Comparison of ENCODE assay signal across 18 cellular contexts in genomic region chr22:47784367-47784983, GRCh38.
DNase-seq lines count a peak whose midpoint lies in the region; ATAC-seq and TF ChIP-seq lines count a peak whose summit lies in the region.
"Had no signal": no experiment of that assay in that cellular context is flagged by ENCODE, and none has a peak within 500 bp of the region (broad histone marks: within the 10 kb centered on the region; RNA-seq: fewer than 3 reads in every experiment).

No MANE protein-coding gene starts in this region.

- H3K27ac Mint-ChIP-seq in CD14-positive monocyte (no peak overlapping the region), type B pancreatic cell (no peak overlapping the region)
- H3K27ac Mint-ChIP-seq in activated naive CD4-positive, alpha-beta T cell treated with anti-CD3 and anti-CD28 coated beads for 36 hours, result no peak overlapping the region
- H3K27ac Mint-ChIP-seq: CD4-positive, alpha-beta memory T cell had no signal

- TF ChIP-seq CTCF in CD14-positive monocyte (IDR thresholded peaks at IDR 0.05), result no peak
- no peak for TF ChIP-seq CTCF in coronary artery (IDR thresholded peaks at IDR 0.05)
- no peak for TF ChIP-seq CTCF in esophagus muscularis mucosa (IDR thresholded peaks at IDR 0.05)
- no peak for TF ChIP-seq CTCF in type B pancreatic cell (conservative IDR thresholded peaks at IDR 0.05)
- no peak for TF ChIP-seq CTCF in right lobe of liver (IDR thresholded peaks at IDR 0.05)

- no peak for TF ChIP-seq EP300 in esophagus muscularis mucosa (IDR thresholded peaks at IDR 0.05)

- H3K9me3 ChIP-seq in esophagus muscularis mucosa, result peaks cover 0 to 19% (median 14%) of the 10 kb centered on the region in 4 donors
- H3K9me3 ChIP-seq in right lobe of liver, result no peaks in the 10 kb centered on the region
- H3K9me3 ChIP-seq: HAP-1 had no signal

- H3K36me3 Mint-ChIP-seq in CD14-positive monocyte (no peaks in the 10 kb centered on the region), type B pancreatic cell (no peaks in the 10 kb centered on the region)
- H3K36me3 Mint-ChIP-seq in activated naive CD4-positive, alpha-beta T cell treated with anti-CD3 and anti-CD28 coated beads for 36 hours (ENCODE audit: low read depth), result no peaks in the 10 kb centered on the region

- H3K4me3 Mint-ChIP-seq in CD14-positive monocyte, result no peak overlapping the region
- H3K4me3 Mint-ChIP-seq in type B pancreatic cell, result no peak overlapping the region
- no peak overlapping the region for H3K4me3 Mint-ChIP-seq in activated naive CD4-positive, alpha-beta T cell treated with anti-CD3 and anti-CD28 coated beads for 36 hours
- H3K4me3 Mint-ChIP-seq: CD4-positive, alpha-beta memory T cell had no signal

- TF ChIP-seq POLR2A in esophagus muscularis mucosa (IDR thresholded peaks at IDR 0.05; ENCODE audit: low read depth) (no peak), right lobe of liver (IDR thresholded peaks at IDR 0.05) (no peak)

- H3K4me1 Mint-ChIP-seq in CD14-positive monocyte (no peaks in the 10 kb centered on the region), type B pancreatic cell (ENCODE audit: unreplicated experiment) (no peaks in the 10 kb centered on the region)
- no peaks in the 10 kb centered on the region for H3K4me1 Mint-ChIP-seq in activated naive CD4-positive, alpha-beta T cell treated with anti-CD3 and anti-CD28 coated beads for 36 hours (ENCODE audit: low read depth)

- peaks cover 0 to 70% (median 0%) of the 10 kb centered on the region in 4 donors for H3K27me3 ChIP-seq in esophagus muscularis mucosa
- H3K27me3 ChIP-seq in right lobe of liver, result no peaks in the 10 kb centered on the region

- no peaks in the 10 kb centered on the region for H3K4me1 ChIP-seq in esophagus muscularis mucosa
- no peaks in the 10 kb centered on the region for H3K4me1 ChIP-seq in right lobe of liver
- H3K4me1 ChIP-seq: HAP-1 had no signal

- H3K4me3 ChIP-seq in coronary artery, result no peak overlapping the region
- no peak overlapping the region for H3K4me3 ChIP-seq in esophagus muscularis mucosa
- H3K4me3 ChIP-seq in right lobe of liver, result no peak overlapping the region
- H3K4me3 ChIP-seq: GM12878, HAP-1 had no signal

- no peak for ATAC-seq in GM18511 (IDR thresholded peaks at IDR 0.05; ENCODE audit: unreplicated experiment)
- ATAC-seq in GM18867 (IDR thresholded peaks at IDR 0.05; ENCODE audit: unreplicated experiment), result no peak
- no peak for ATAC-seq in right lobe of liver
- ATAC-seq: GM12878 had no signal

- DNase-seq in CD14-positive monocyte (ENCODE audit: low spot score) (peak; percentile 22), coronary artery (ENCODE audit: low spot score) (peak; percentile 43), esophagus muscularis mucosa (ENCODE audit: extremely low spot score) (peak; percentile 75), type B pancreatic cell (ENCODE audit: extremely low spot score, unreplicated experiment) (peak; percentile 56), right lobe of liver (no peak)
- no peak for DNase-seq in activated naive CD4-positive, alpha-beta T cell treated with anti-CD3 and anti-CD28 coated beads for 36 hours
- DNase-seq: ACHN; AML-193; CD4-positive, alpha-beta memory T cell; DMS53; DND-41; EL; KG1 had no signal

- H3K27me3 Mint-ChIP-seq in CD14-positive monocyte (ENCODE audit: low read depth in 3 of 3), result peaks cover 0 to 9% (median 7%) of the 10 kb centered on the region in 3 donors
- peaks cover 4% of the 10 kb centered on the region for H3K27me3 Mint-ChIP-seq in type B pancreatic cell
- H3K27me3 Mint-ChIP-seq in activated naive CD4-positive, alpha-beta T cell treated with anti-CD3 and anti-CD28 coated beads for 36 hours (ENCODE audit: low read depth), result peaks cover 16% of the 10 kb centered on the region

- CTCF ChIA-PET in activated naive CD4-positive, alpha-beta T cell treated with anti-CD3 and anti-CD28 coated beads for 36 hours (lab: Charles Lee), result no interaction called here

- WGBS in esophagus muscularis mucosa, result 80% methylated on average over 1 of the region's 4 CpGs
- WGBS in right lobe of liver (ENCODE audit: insufficient coverage, low coverage, low lambda C conversion rate, missing lambda C conversion rate), result 54% methylated on average over 2 of the region's 4 CpGs

- intact Hi-C loops in CD14-positive monocyte (cut with micrococcal nuclease), result no loop called here
- intact Hi-C loops in esophagus muscularis mucosa (cut with DNase I), result no loop called here
- intact Hi-C loops in activated naive CD4-positive, alpha-beta T cell treated with anti-CD3 and anti-CD28 coated beads for 36 hours (cut with micrococcal nuclease), result no loop called here
- intact Hi-C loops in right lobe of liver (cut with DNase I), result no loop called here

- H3K27ac ChIP-seq in coronary artery (no peak overlapping the region), esophagus muscularis mucosa (replicated peaks in 1 of 4) (no peak overlapping the region), right lobe of liver (no peak overlapping the region)
- H3K27ac ChIP-seq: C4-2B had no signal

- H3K36me3 ChIP-seq in esophagus muscularis mucosa, result no peaks in the 10 kb centered on the region
- no peaks in the 10 kb centered on the region for H3K36me3 ChIP-seq in right lobe of liver
- H3K36me3 ChIP-seq: HAP-1 had no signal

- H3K9me3 Mint-ChIP-seq in CD14-positive monocyte (peaks cover 13 to 32% (median 21%) of the 10 kb centered on the region in 7 donors), type B pancreatic cell (no peaks in the 10 kb centered on the region)
- H3K9me3 Mint-ChIP-seq in activated naive CD4-positive, alpha-beta T cell treated with anti-CD3 and anti-CD28 coated beads for 36 hours, result peaks cover 3% of the 10 kb centered on the region

Comparison
In these comparisons a context has a peak if more than half of its experiments do, and no peak if none do; other contexts are left out.
1. DNase-seq: peak in CD14-positive monocyte (single experiment), coronary artery (single experiment), esophagus muscularis mucosa (single experiment) and type B pancreatic cell (single experiment); none in activated naive CD4-positive, alpha-beta T cell treated with anti-CD3 and anti-CD28 coated beads for 36 hours (single experiment) and right lobe of liver (0 of 3).